27 cellular contexts compared by ENCODE assay signal in the genomic region with DNA sequence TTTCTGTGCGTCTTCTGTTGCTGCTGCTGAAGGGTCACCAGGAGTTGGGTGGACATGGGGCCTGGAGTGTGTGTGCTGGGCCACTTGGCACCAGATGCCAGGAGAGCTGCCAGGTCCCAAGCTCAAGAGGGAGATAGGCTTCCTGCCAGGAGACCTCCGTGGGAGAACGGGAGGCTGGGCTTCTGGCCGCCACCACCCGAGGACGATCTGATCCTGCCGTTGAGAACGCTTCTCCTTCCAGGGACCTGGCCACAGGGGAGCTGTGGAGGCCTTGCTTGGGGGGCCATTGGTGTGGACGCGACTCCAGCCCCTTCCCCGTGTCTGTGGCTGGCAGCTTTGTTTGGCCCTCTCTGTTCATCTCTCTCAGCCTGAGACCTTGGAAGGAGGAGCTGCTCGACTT. TPM values are rescaled to one million over a fixed set of nuclear protein-coding genes. Genes with fewer than 3 reads are reported as not detected.
DNase-seq lines count a peak whose midpoint lies in the region; ATAC-seq and TF ChIP-seq lines count a peak whose summit lies in the region.
"Had no signal": no experiment of that assay in that cellular context is flagged by ENCODE, and none has a peak within 500 bp of the region (broad histone marks: within the 10 kb centered on the region; RNA-seq: fewer than 3 reads in every experiment).

No MANE protein-coding gene starts in this region.

- intact Hi-C loops in testis (cut with DNase I; ENCODE audit: low total_unique reads), result no loop called here
- intact Hi-C loops in breast epithelium (cut with DNase I; ENCODE audit: low total_unique reads), result no loop called here

- no peaks in the 10 kb centered on the region for H3K36me3 ChIP-seq in SK-N-SH (replicated peaks in 1 of 2; ENCODE audit: control insufficient read depth in 1 of 2, insufficient read depth in 2 of 2, low read length in 1 of 2)
- H3K36me3 ChIP-seq in NT2/D1 (ENCODE audit: insufficient read depth, insufficient read length, low read length), result no peaks in the 10 kb centered on the region
- no peaks in the 10 kb centered on the region for H3K36me3 ChIP-seq in testis (ENCODE audit: low read depth, missing control alignments)
- H3K36me3 ChIP-seq in breast epithelium, result no peaks in the 10 kb centered on the region
- H3K36me3 ChIP-seq: colonic mucosa, left ventricle myocardium inferior, stomach had no signal

- H3K36me3 Mint-ChIP-seq in immature natural killer cell, result no peaks in the 10 kb centered on the region
- H3K36me3 Mint-ChIP-seq: activated naive CD8-positive, alpha-beta T cell treated with anti-CD3 and anti-CD28 coated beads, Interleukin-2, amount 10 ng/mL, durations not matched to agents 7 days and 5 days; naive B cell had no signal

- CTCF ChIA-PET in SK-N-SH (lab: Yijun Ruan, JAX), result interaction anchor here (0.6 to 2.4 kb wide), 5 partner anchors 9 to 154 kb away, joined by 3 to 6 read pairs (median 3); no protein-coding TSS in a partner anchor

- no peak overlapping the region for H2AFZ ChIP-seq in SK-N-SH (ENCODE audit: low read depth)

- no peaks in the 10 kb centered on the region for H4K20me1 ChIP-seq in SK-N-SH (ENCODE audit: insufficient read depth)

- 16% methylated on average over 5 of the region's 12 CpGs for WGBS in SK-N-SH (ENCODE audit: low lambda C conversion rate)
- WGBS in testis, 2 donors, result 28 to 88% methylated on average over 1 to 12 of the region's 12 CpGs

- TF ChIP-seq POLR2A in testis (IDR thresholded peaks at IDR 0.05), result no peak
- no peak for TF ChIP-seq POLR2A in breast epithelium (IDR thresholded peaks at IDR 0.05)

- peaks cover 0 to 9% of the 10 kb centered on the region in 2 donors for H3K4me1 Mint-ChIP-seq in immature natural killer cell
- H3K4me1 Mint-ChIP-seq: activated naive CD8-positive, alpha-beta T cell treated with anti-CD3 and anti-CD28 coated beads, Interleukin-2, amount 10 ng/mL, durations not matched to agents 7 days and 5 days had no signal

- no peaks in the 10 kb centered on the region for H3K9me2 ChIP-seq in SK-N-SH

- peak in 1 of 2 experiments; percentile 60; a peak in 1 of 4 replicates for TF ChIP-seq EP300 in SK-N-SH (IDR thresholded peaks at IDR 0.05; ENCODE audit: borderline replicate concordance in 1 of 2, low read depth in 1 of 2, low read length in 1 of 2)

- H3K27ac ChIP-seq in SK-N-SH (ENCODE audit: low read depth in 2 of 2, low read length in 1 of 2), result peak overlapping the region in 1 of 2 experiments; percentile 80; a peak in 2 of 4 replicates
- H3K27ac ChIP-seq in testis, result peak overlapping the region in 1 of 2 donors; percentile 3
- no peak overlapping the region for H3K27ac ChIP-seq in breast epithelium
- H3K27ac ChIP-seq: A549, colonic mucosa, HL-60, stomach had no signal

- TF ChIP-seq CTCF in SK-N-SH (IDR thresholded peaks at IDR 0.05) (no peak), testis (IDR thresholded peaks at IDR 0.05) (no peak), breast epithelium (IDR thresholded peaks at IDR 0.05) (no peak)

- H3K9me3 ChIP-seq in SK-N-SH, result no peaks in the 10 kb centered on the region
- H3K9me3 ChIP-seq in NT2/D1 (ENCODE audit: insufficient read depth, low read length), result no peaks in the 10 kb centered on the region
- H3K9me3 ChIP-seq in testis, result no peaks in the 10 kb centered on the region
- H3K9me3 ChIP-seq in breast epithelium, result no peaks in the 10 kb centered on the region
- H3K9me3 ChIP-seq: A549, colonic mucosa, left ventricle myocardium inferior, stomach had no signal

- POLR2A ChIA-PET in SK-N-SH (lab: Yijun Ruan, JAX), result interaction anchor here (0.6 kb wide), 1 partner anchor 9 kb away, joined by 3 read pairs; no protein-coding TSS in a partner anchor

- H3K4me2 ChIP-seq in SK-N-SH, result no peak overlapping the region
- H3K4me2 ChIP-seq: A549 had no signal

- peaks cover 6 to 12% (median 9%) of the 10 kb centered on the region in 3 donors for H3K27me3 Mint-ChIP-seq in immature natural killer cell (ENCODE audit: low read depth in 3 of 3)

- no peak overlapping the region for H3K9ac ChIP-seq in SK-N-SH
- H3K9ac ChIP-seq in NT2/D1 (ENCODE audit: insufficient read length, low read depth), result peak overlapping the region; percentile 36

- no peaks in the 10 kb centered on the region for H3K79me2 ChIP-seq in SK-N-SH (ENCODE audit: insufficient read depth)

- peaks cover 0 to 60% of the 10 kb centered on the region in 2 experiments; a peak in 1 of 4 replicates for H3K4me1 ChIP-seq in SK-N-SH (ENCODE audit: control insufficient read depth in 1 of 2, insufficient read depth in 2 of 2, low read depth in 1 of 2, low read length in 1 of 2)
- peaks cover 15% of the 10 kb centered on the region for H3K4me1 ChIP-seq in NT2/D1 (ENCODE audit: insufficient read depth, insufficient read length)
- peaks cover 24% of the 10 kb centered on the region for H3K4me1 ChIP-seq in testis
- H3K4me1 ChIP-seq in breast epithelium, result peaks cover 4 to 5% of the 10 kb centered on the region in 2 donors

- DNase-seq in SK-N-SH (peak; percentile 91), NT2/D1 (ENCODE audit: low read depth, low spot score) (no peak), immature natural killer cell (no peak), testis (peak; percentile 89), cerebellar nuclear complex (lab: John Stamatoyannopoulos, UW) (no peak), foreskin melanocyte (no peak), breast epithelium (ENCODE audit: low spot score in 2 of 2) (no peak)
- DNase-seq: activated CD4-positive, alpha-beta T cell treated with anti-CD3 and anti-CD28 coated beads, Interleukin-2, amount 50 U/mL, for 1 hour; activated naive CD8-positive, alpha-beta T cell treated with anti-CD3 and anti-CD28 coated beads, Interleukin-2, amount 10 ng/mL, durations not matched to agents 7 days and 5 days; colonic mucosa; effector memory CD8-positive, alpha-beta T cell; foreskin fibroblast; HCEC 1CT; Kasumi-1; left ventricle myocardium inferior; MV-4-11; naive B cell; NCI-H187; NCI-H345; OCI-M1; stomach; T-helper 9 cell; trophoblast cell had no signal

- H3K27ac Mint-ChIP-seq in immature natural killer cell, result no peak overlapping the region
- H3K27ac Mint-ChIP-seq: activated naive CD8-positive, alpha-beta T cell treated with anti-CD3 and anti-CD28 coated beads, Interleukin-2, amount 10 ng/mL, durations not matched to agents 7 days and 5 days; effector memory CD8-positive, alpha-beta T cell had no signal

- H3K4me3 ChIP-seq in SK-N-SH (ENCODE audit: low read depth in 2 of 2, low read length in 1 of 2) (peak overlapping the region in 1 of 2 experiments; percentile 49; a peak in 1 of 4 replicates), NT2/D1 (ENCODE audit: insufficient read length, low read depth) (no peak overlapping the region), testis (no peak overlapping the region), breast epithelium (no peak overlapping the region)
- H3K4me3 ChIP-seq: A549, colonic mucosa had no signal

- TF ChIP-seq RAD21 in SK-N-SH (IDR thresholded peaks at IDR 0.05; ENCODE audit: low read length), result peak; percentile 42

- peaks cover 0 to 3% (median 0%) of the 10 kb centered on the region in 6 donors for H3K9me3 Mint-ChIP-seq in immature natural killer cell
- H3K9me3 Mint-ChIP-seq: activated naive CD8-positive, alpha-beta T cell treated with anti-CD3 and anti-CD28 coated beads, Interleukin-2, amount 10 ng/mL, durations not matched to agents 7 days and 5 days; effector memory CD8-positive, alpha-beta T cell had no signal

- peaks cover 21% of the 10 kb centered on the region for H3K27me3 ChIP-seq in SK-N-SH (ENCODE audit: insufficient read depth)
- H3K27me3 ChIP-seq in NT2/D1 (ENCODE audit: insufficient read depth, insufficient read length), result peaks cover 28% of the 10 kb centered on the region
- H3K27me3 ChIP-seq in testis, result no peaks in the 10 kb centered on the region
- H3K27me3 ChIP-seq in breast epithelium, result peaks cover 3 to 38% of the 10 kb centered on the region in 2 donors

- peak overlapping the region in 3 of 5 donors; percentile 25 to 56 (median 33) for H3K4me3 Mint-ChIP-seq in immature natural killer cell
- H3K4me3 Mint-ChIP-seq: activated naive CD8-positive, alpha-beta T cell treated with anti-CD3 and anti-CD28 coated beads, Interleukin-2, amount 10 ng/mL, durations not matched to agents 7 days and 5 days had no signal

- no peak for ATAC-seq in SK-N-SH treated with all-trans-retinoic acid at 6 μM for 48 hours
- ATAC-seq: A549; effector memory CD8-positive, alpha-beta T cell; HepG2 had no signal

- no peaks in the 10 kb centered on the region for H3F3A ChIP-seq in SK-N-SH (replicated peaks; ENCODE audit: insufficient read depth)

TF ChIP-seq in SK-N-SH, 30 proteins besides CTCF, POLR2A, EP300 and RAD21 (continues in another document):
- TF ChIP-seq TEAD4 (IDR thresholded peaks at IDR 0.05; ENCODE audit: borderline replicate concordance, insufficient read depth), result no peak
- TF ChIP-seq GATA2 (CRISPR knock-in tag; IDR thresholded peaks at IDR 0.05), result peak; percentile 91
- peak; percentile 88 for TF ChIP-seq FOXJ3 (CRISPR knock-in tag; IDR thresholded peaks at IDR 0.05)
- TF ChIP-seq, protein P1, sequence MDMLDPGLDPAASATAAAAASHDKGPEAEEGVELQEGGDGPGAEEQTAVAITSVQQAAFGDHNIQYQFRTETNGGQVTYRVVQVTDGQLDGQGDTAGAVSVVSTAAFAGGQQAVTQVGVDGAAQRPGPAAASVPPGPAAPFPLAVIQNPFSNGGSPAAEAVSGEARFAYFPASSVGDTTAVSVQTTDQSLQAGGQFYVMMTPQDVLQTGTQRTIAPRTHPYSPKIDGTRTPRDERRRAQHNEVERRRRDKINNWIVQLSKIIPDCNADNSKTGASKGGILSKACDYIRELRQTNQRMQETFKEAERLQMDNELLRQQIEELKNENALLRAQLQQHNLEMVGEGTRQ (IDR thresholded peaks at IDR 0.05; ENCODE audit: borderline replicate concordance, low read depth, low read length), result no peak

TF ChIP-seq in SK-N-SH treated with all-trans-retinoic acid at 6 μM for 48 hours, 23 proteins besides CTCF, POLR2A, EP300 and RAD21 (continues in another document):
- TF ChIP-seq CREB5 (CRISPR knock-in tag; IDR thresholded peaks at IDR 0.05; ENCODE audit: low read depth) (no peak), ISL1 (CRISPR knock-in tag; IDR thresholded peaks at IDR 0.05) (no peak)

RNA-seq across cellular contexts. Expression of gene BRSK2, which starts 2.4 kb away (rescaled TPM):
- polyA plus RNA-seq in SK-N-SH (2012; rRNA removed), result 0.64 and 0.80 TPM in 2 replicates
- 0.26 and 0.68 TPM in 2 replicates for polyA plus RNA-seq in SK-N-SH (2012; cell fraction: cytosol; rRNA removed)
- 1.1 and 3.0 TPM in 2 replicates for polyA plus RNA-seq in SK-N-SH (2012; cell fraction: nucleus; rRNA removed)
- under 1 TPM in 1 of 3 donors, not detected in 2; 0.12 TPM for polyA plus RNA-seq in immature natural killer cell
- 10 to 100 TPM; 49.1 to 52.3 TPM for total RNA-seq in testis
- 24.7 TPM for polyA plus RNA-seq in testis (ENCODE audit: insufficient read depth, low read depth, low replicate concordance)
- total RNA-seq in breast epithelium, result under 1 TPM; 0.15 to 0.80 (median 0.66) TPM

Comparison
In these comparisons a context has a peak if more than half of its experiments do, and no peak if none do; other contexts are left out.
1. DNase-seq: peak in SK-N-SH (single experiment) and testis (single experiment); none in NT2/D1 (single experiment), immature natural killer cell (0 of 3), cerebellar nuclear complex (0 of 2), foreskin melanocyte (single experiment) and breast epithelium (0 of 2).